In genomic region chr17:44065668-44066203, GRCh38 we compare ENCODE assay signal across 1 cellular context.
TF ChIP-seq lines count a peak whose summit lies in the region.

No MANE protein-coding gene starts in this region.

TF ChIP-seq in K562, 482 proteins besides CTCF, POLR2A, EP300 and RAD21 (continues in another document):
- TF ChIP-seq HDAC2 (IDR thresholded peaks at IDR 0.05) (0 out of 2 replicates have a peak, but pooled peaks have one; percentile 38), SMAD4 (CRISPR knock-in tag; conservative IDR thresholded peaks at IDR 0.05) (no peak), ZBTB40 (IDR thresholded peaks at IDR 0.05) (peak; percentile 46; the same call in 1 of the 2 replicates), ZBTB40 (CRISPR knock-in tag; IDR thresholded peaks at IDR 0.05) (no peak), TRIM25 (IDR thresholded peaks at IDR 0.05; ENCODE audit: borderline replicate concordance) (0 out of 2 replicates have a peak, but pooled peaks have one; percentile 72), KDM5B (IDR thresholded peaks at IDR 0.05; ENCODE audit: insufficient replicate concordance, low read depth, low read length) (peak; percentile 15), ZNF740 (CRISPR knock-in tag; IDR thresholded peaks at IDR 0.05) (peak; percentile 81), ZNF740 (tag; IDR thresholded peaks at IDR 0.05) (peak in 1 of 2 experiments; percentile 67; a peak in 1 of 4 replicates), TAF15 (IDR thresholded peaks at IDR 0.05; ENCODE audit: low read depth, low read length) (no peak), POLR2B (IDR thresholded peaks at IDR 0.05; ENCODE audit: low read depth, partially characterized antibody) (peak; percentile 23), ZNF316 (IDR thresholded peaks at IDR 0.05) (0 out of 2 replicates have a peak, but pooled peaks have one; percentile 26), NR1H2 (CRISPR knock-in tag; IDR thresholded peaks at IDR 0.05) (no peak), HDAC1 (IDR thresholded peaks at IDR 0.05) (0 out of 4 replicates have a peak, but pooled peaks of 1 of the 2 experiments have one; percentile 31), ZBTB1 (CRISPR knock-in tag; IDR thresholded peaks at IDR 0.05; ENCODE audit: borderline replicate concordance, low read depth) (0 out of 2 replicates have a peak, but pooled peaks have one; percentile 36), AFF4 (CRISPR knock-in tag; IDR thresholded peaks at IDR 0.05) (0 out of 2 replicates have a peak, but pooled peaks have one; percentile 64), ELF4 (CRISPR knock-in tag; IDR thresholded peaks at IDR 0.05) (0 out of 2 replicates have a peak, but pooled peaks have one; percentile 42), SMARCB1 (IDR thresholded peaks at IDR 0.05; ENCODE audit: insufficient read length, low read depth) (no peak), HDGF (IDR thresholded peaks at IDR 0.05) (0 out of 2 replicates have a peak, but pooled peaks have one; percentile 56), LCOR (CRISPR knock-in tag; IDR thresholded peaks at IDR 0.05) (0 out of 2 replicates have a peak, but pooled peaks have one; percentile 47), BCOR (IDR thresholded peaks at IDR 0.05) (peak; percentile 36; the same call in 1 of the 2 replicates), CREM (IDR thresholded peaks at IDR 0.05; ENCODE audit: low read depth) (0 out of 2 replicates have a peak, but pooled peaks have one; percentile 32), FOXK2 (conservative IDR thresholded peaks at IDR 0.05 in 1 of 2, IDR thresholded peaks at IDR 0.05 in 1 of 2; ENCODE audit: low read depth in 2 of 2) (peak; percentile 41 to 66; a peak in 2 of 4 replicates), AFF1 (IDR thresholded peaks at IDR 0.05; ENCODE audit: low read depth in 1 of 2, partially characterized antibody in 2 of 2) (no peak)
- TF ChIP-seq, protein P1, sequence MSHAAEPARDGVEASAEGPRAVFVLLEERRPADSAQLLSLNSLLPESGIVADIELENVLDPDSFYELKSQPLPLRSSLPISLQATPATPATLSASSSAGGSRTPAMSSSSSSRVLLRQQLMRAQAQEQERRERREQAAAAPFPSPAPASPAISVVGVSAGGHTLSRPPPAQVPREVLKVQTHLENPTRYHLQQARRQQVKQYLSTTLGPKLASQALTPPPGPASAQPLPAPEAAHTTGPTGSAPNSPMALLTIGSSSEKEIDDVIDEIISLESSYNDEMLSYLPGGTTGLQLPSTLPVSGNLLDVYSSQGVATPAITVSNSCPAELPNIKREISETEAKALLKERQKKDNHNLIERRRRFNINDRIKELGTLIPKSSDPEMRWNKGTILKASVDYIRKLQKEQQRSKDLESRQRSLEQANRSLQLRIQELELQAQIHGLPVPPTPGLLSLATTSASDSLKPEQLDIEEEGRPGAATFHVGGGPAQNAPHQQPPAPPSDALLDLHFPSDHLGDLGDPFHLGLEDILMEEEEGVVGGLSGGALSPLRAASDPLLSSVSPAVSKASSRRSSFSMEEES (CRISPR knock-in tag; IDR thresholded peaks at IDR 0.05) = no peak
- TF ChIP-seq, protein P2, sequence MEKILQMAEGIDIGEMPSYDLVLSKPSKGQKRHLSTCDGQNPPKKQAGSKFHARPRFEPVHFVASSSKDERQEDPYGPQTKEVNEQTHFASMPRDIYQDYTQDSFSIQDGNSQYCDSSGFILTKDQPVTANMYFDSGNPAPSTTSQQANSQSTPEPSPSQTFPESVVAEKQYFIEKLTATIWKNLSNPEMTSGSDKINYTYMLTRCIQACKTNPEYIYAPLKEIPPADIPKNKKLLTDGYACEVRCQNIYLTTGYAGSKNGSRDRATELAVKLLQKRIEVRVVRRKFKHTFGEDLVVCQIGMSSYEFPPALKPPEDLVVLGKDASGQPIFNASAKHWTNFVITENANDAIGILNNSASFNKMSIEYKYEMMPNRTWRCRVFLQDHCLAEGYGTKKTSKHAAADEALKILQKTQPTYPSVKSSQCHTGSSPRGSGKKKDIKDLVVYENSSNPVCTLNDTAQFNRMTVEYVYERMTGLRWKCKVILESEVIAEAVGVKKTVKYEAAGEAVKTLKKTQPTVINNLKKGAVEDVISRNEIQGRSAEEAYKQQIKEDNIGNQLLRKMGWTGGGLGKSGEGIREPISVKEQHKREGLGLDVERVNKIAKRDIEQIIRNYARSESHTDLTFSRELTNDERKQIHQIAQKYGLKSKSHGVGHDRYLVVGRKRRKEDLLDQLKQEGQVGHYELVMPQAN (IDR thresholded peaks at IDR 0.05; ENCODE audit: borderline replicate concordance) = peak; percentile 61; the same call in 1 of the 2 replicates
- TF ChIP-seq, protein P3, sequence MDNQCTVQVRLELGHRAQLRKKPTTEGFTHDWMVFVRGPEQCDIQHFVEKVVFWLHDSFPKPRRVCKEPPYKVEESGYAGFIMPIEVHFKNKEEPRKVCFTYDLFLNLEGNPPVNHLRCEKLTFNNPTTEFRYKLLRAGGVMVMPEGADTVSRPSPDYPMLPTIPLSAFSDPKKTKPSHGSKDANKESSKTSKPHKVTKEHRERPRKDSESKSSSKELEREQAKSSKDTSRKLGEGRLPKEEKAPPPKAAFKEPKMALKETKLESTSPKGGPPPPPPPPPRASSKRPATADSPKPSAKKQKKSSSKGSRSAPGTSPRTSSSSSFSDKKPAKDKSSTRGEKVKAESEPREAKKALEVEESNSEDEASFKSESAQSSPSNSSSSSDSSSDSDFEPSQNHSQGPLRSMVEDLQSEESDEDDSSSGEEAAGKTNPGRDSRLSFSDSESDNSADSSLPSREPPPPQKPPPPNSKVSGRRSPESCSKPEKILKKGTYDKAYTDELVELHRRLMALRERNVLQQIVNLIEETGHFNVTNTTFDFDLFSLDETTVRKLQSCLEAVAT (IDR thresholded peaks at IDR 0.05) = peak in 1 of 2 experiments; percentile 32; a peak in 1 of 4 replicates
